1 cellular context compared by ENCODE assay signal in the genomic region with DNA sequence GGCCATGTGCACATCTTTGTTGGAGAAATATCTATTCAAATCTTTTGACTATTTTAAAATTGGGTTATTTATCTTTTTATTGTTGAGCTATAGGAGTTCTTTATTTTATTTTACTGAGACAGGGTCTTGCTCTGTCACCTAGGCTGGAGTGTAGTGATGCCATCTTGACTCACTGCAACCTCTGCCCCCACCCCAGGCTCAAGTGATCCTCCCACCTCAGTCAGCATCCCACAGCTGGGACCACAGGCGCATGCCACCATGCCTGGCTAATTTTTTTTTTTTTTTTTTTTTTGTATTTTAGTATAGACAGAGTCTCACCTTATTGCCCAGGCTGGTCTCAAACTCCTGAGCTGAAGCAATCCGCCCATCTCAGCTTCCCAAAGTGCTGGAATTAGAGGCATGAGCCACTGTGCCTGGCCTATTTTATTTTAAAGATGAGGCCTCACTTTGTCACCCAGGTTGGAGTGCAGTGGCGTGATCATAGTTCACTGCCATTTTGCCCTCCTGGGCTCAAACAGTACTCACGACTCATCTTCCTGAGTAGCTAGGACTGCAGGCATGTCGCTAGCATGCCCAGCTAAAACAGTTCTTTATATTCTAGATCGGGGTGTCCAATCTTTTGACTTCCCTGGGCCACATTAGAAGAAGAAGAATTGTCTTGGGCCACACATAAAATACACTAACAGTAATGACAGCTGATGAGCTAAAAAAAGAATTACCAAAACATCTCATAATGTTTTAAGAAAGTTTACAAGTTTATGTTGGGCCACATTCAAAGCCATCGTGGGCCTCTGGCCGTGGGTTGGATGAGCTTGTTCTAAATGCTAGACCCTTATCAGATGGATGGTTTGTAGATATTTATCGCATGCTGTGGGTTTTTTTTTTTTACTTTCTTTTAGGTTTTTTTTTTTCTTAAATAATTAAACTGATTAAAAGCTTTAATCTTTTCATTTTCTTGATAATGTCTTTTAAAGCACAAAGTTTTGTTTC.
TF ChIP-seq lines count a peak whose summit lies in the region.

No MANE protein-coding gene starts in this region.

TF ChIP-seq in HEK293, 187 proteins besides CTCF, POLR2A, EP300 and RAD21 (continued from another document):
- TF ChIP-seq ZBTB11 (tag by site-specific recombination; conservative IDR thresholded peaks at IDR 0.05; ENCODE audit: low read depth): no peak
